Comparison of ENCODE assay signal across 16 cellular contexts in the genomic region with DNA sequence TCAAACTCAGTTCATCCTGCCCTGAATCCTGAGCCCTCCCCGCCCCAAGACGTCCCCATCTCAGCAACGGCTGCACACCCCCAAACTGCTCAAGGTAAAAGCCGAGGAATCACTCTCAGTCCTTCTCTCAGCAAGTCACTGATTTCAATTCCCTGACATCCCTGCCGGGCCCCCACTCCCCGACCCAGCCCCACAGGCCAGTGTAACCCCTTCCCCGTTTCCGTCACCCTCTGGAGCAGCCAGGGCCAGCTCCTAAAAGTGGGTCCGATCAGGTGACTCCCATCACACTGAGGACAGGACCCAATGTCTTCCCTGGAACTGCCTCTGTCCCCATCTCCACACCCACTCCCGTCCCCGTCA. TPM values are rescaled to one million over a fixed set of nuclear protein-coding genes. Genes with fewer than 3 reads are reported as not detected.
DNase-seq lines count a peak whose midpoint lies in the region; ATAC-seq and TF ChIP-seq lines count a peak whose summit lies in the region.
"Had no signal": no experiment of that assay in that cellular context is flagged by ENCODE, and none has a peak within 500 bp of the region (broad histone marks: within the 10 kb centered on the region; RNA-seq: fewer than 3 reads in every experiment).

No MANE protein-coding gene starts in this region.

- ATAC-seq in stimulated activated memory B cell treated with anti-CD40 and anti-IgM and Interleukin-4, amounts not matched to agents 10 μg/mL and 1 μg/mL and 100 μg/mL, for 72 hours = no peak
- ATAC-seq: activated CD4-positive, alpha-beta T cell treated with anti-CD3 and anti-CD28 coated beads for 36 hours; effector memory CD8-positive, alpha-beta T cell; naive thymus-derived CD8-positive, alpha-beta T cell had no signal

- no peaks in the 10 kb centered on the region for H3K4me1 ChIP-seq in MM.1S (ENCODE audit: low read length)
- no peaks in the 10 kb centered on the region for H3K4me1 ChIP-seq in hepatocyte (ENCODE audit: insufficient read depth)
- H3K4me1 ChIP-seq in effector memory CD4-positive, alpha-beta T cell (ENCODE audit: control insufficient read depth, insufficient read depth, low read length, poor library complexity, severe bottlenecking) = no peaks in the 10 kb centered on the region
- H3K4me1 ChIP-seq: breast epithelium had no signal

- H3K4me2 ChIP-seq in MM.1S (ENCODE audit: low read depth, low read length) = peak overlapping the region; percentile 71
- peak overlapping the region; percentile 52 for H3K4me2 ChIP-seq in hepatocyte

- H3K4me1 Mint-ChIP-seq in Calu3 (ENCODE audit: low read depth, unreplicated experiment) (peaks cover 19% of the 10 kb centered on the region), progenitor cell of endocrine pancreas (ENCODE audit: low read depth) (peaks cover 7% of the 10 kb centered on the region)
- H3K4me1 Mint-ChIP-seq in stimulated activated memory B cell treated with anti-CD40 and anti-IgM and Interleukin-4, amounts not matched to agents 10 μg/mL and 1 μg/mL and 100 μg/mL, for 72 hours = peaks cover 8% of the 10 kb centered on the region
- H3K4me1 Mint-ChIP-seq: activated CD4-positive, alpha-beta T cell treated with anti-CD3 and anti-CD28 coated beads for 36 hours had no signal

- no peaks in the 10 kb centered on the region for H3K9me3 ChIP-seq in MM.1S (replicated peaks; ENCODE audit: insufficient read depth, low read length)
- H3K9me3 ChIP-seq in hepatocyte (ENCODE audit: low read depth) = no peaks in the 10 kb centered on the region
- no peaks in the 10 kb centered on the region for H3K9me3 ChIP-seq in effector memory CD4-positive, alpha-beta T cell (ENCODE audit: control insufficient read depth, low read length)
- H3K9me3 ChIP-seq: breast epithelium had no signal

- H3K9ac ChIP-seq in MM.1S (ENCODE audit: low read length) = no peak overlapping the region

- no peak overlapping the region for H3K4me3 Mint-ChIP-seq in Calu3 (ENCODE audit: low read depth, unreplicated experiment)
- H3K4me3 Mint-ChIP-seq in progenitor cell of endocrine pancreas (ENCODE audit: low read depth) = peak overlapping the region; percentile 12
- H3K4me3 Mint-ChIP-seq in stimulated activated memory B cell treated with anti-CD40 and anti-IgM and Interleukin-4, amounts not matched to agents 10 μg/mL and 1 μg/mL and 100 μg/mL, for 72 hours = no peak overlapping the region
- H3K4me3 Mint-ChIP-seq: activated CD4-positive, alpha-beta T cell treated with anti-CD3 and anti-CD28 coated beads for 36 hours; effector memory CD8-positive, alpha-beta T cell; naive thymus-derived CD8-positive, alpha-beta T cell had no signal

- H3K27ac ChIP-seq in MM.1S (ENCODE audit: low read length) (no peak overlapping the region), hepatocyte (no peak overlapping the region)
- no peak overlapping the region for H3K27ac ChIP-seq in effector memory CD4-positive, alpha-beta T cell (ENCODE audit: insufficient read depth, low read length, poor library complexity, severe bottlenecking)

- H3K27me3 Mint-ChIP-seq in Calu3 (ENCODE audit: unreplicated experiment) (no peaks in the 10 kb centered on the region), progenitor cell of endocrine pancreas (peaks cover 11% of the 10 kb centered on the region)
- peaks cover 39% of the 10 kb centered on the region for H3K27me3 Mint-ChIP-seq in stimulated activated memory B cell treated with anti-CD40 and anti-IgM and Interleukin-4, amounts not matched to agents 10 μg/mL and 1 μg/mL and 100 μg/mL, for 72 hours

- H3K9me3 Mint-ChIP-seq in Calu3 (ENCODE audit: low read depth, unreplicated experiment) (no peaks in the 10 kb centered on the region), progenitor cell of endocrine pancreas (ENCODE audit: low read depth) (no peaks in the 10 kb centered on the region)
- H3K9me3 Mint-ChIP-seq in stimulated activated memory B cell treated with anti-CD40 and anti-IgM and Interleukin-4, amounts not matched to agents 10 μg/mL and 1 μg/mL and 100 μg/mL, for 72 hours = no peaks in the 10 kb centered on the region
- H3K9me3 Mint-ChIP-seq: effector memory CD8-positive, alpha-beta T cell; naive thymus-derived CD8-positive, alpha-beta T cell had no signal

- H3K4me3 ChIP-seq in MM.1S (ENCODE audit: low read length) (0 out of 2 replicates have a peak overlapping the region, but pooled peaks have one; percentile 34), hepatocyte (no peak overlapping the region)
- H3K4me3 ChIP-seq in effector memory CD4-positive, alpha-beta T cell (ENCODE audit: insufficient read depth, low read depth, low read length, poor library complexity, severe bottlenecking) = no peak overlapping the region

- 89% methylated on average over 11 of the region's 11 CpGs for WGBS in hepatocyte (ENCODE audit: low lambda C conversion rate, missing lambda C conversion rate)

- H3K27me3 ChIP-seq in MM.1S (replicated peaks; ENCODE audit: insufficient read depth, low read length) (no peaks in the 10 kb centered on the region), hepatocyte (no peaks in the 10 kb centered on the region)
- H3K27me3 ChIP-seq in effector memory CD4-positive, alpha-beta T cell (replicated peaks; ENCODE audit: control insufficient read depth, insufficient read depth, low read length, poor library complexity, severe bottlenecking) = peaks cover 8% of the 10 kb centered on the region
- H3K27me3 ChIP-seq: breast epithelium had no signal

- DNase-seq in Calu3 (no peak), MM.1S (no peak), hepatocyte (ENCODE audit: low spot score) (no peak), progenitor cell of endocrine pancreas (ENCODE audit: low spot score, unreplicated experiment) (no peak), OCI-M2 (lab: John Stamatoyannopoulos, UW; ENCODE audit: unreplicated experiment) (no peak)
- DNase-seq in central memory CD4-positive, alpha-beta T cell = no peak
- DNase-seq in effector memory CD4-positive, alpha-beta T cell = no peak
- DNase-seq: activated CD4-positive, alpha-beta T cell treated with anti-CD3 and anti-CD28 coated beads for 36 hours; activated naive CD4-positive, alpha-beta T cell treated with anti-CD3 and anti-CD28 coated beads, Interleukin-2, amount 50 U/mL, for 16 hours; effector memory CD8-positive, alpha-beta T cell; GF-D8; GOT3; naive thymus-derived CD8-positive, alpha-beta T cell; T1000 had no signal

- H3F3A ChIP-seq in MM.1S (ENCODE audit: insufficient read depth, low read length) = no peaks in the 10 kb centered on the region

- CTCF ChIA-PET in Calu3 (lab: Charles Lee) = interaction anchor here (0.9 kb wide), 1 partner anchor 361 kb away, joined by 3 read pairs; a partner anchor contains a TSS

- peak overlapping the region; percentile 16 for H3K27ac Mint-ChIP-seq in Calu3 (ENCODE audit: unreplicated experiment)
- peak overlapping the region; percentile 29 for H3K27ac Mint-ChIP-seq in progenitor cell of endocrine pancreas
- no peak overlapping the region for H3K27ac Mint-ChIP-seq in stimulated activated memory B cell treated with anti-CD40 and anti-IgM and Interleukin-4, amounts not matched to agents 10 μg/mL and 1 μg/mL and 100 μg/mL, for 72 hours
- H3K27ac Mint-ChIP-seq: activated CD4-positive, alpha-beta T cell treated with anti-CD3 and anti-CD28 coated beads for 36 hours; effector memory CD8-positive, alpha-beta T cell; naive thymus-derived CD8-positive, alpha-beta T cell had no signal

- BruUV-seq in Calu3 (replicated peaks; lab: Mats Ljungman, UMichigan) = no TSS peak

- intact Hi-C loops in Calu3 (cut with micrococcal nuclease; ENCODE audit: unreplicated experiment) = no loop called here

- no peak for TF ChIP-seq CTCF in Calu3 (IDR thresholded peaks at IDR 0.05; ENCODE audit: unreplicated experiment)
- TF ChIP-seq CTCF in MM.1S (IDR thresholded peaks at IDR 0.05; ENCODE audit: low read length) = no peak
- no peak for TF ChIP-seq CTCF in hepatocyte (IDR thresholded peaks at IDR 0.05; ENCODE audit: poor library complexity)
- no peak for TF ChIP-seq CTCF in progenitor cell of endocrine pancreas (IDR thresholded peaks at IDR 0.05; ENCODE audit: unreplicated experiment)

- H3K9me2 ChIP-seq in MM.1S (replicated peaks; ENCODE audit: insufficient read depth, low read length) = no peaks in the 10 kb centered on the region
- no peaks in the 10 kb centered on the region for H3K9me2 ChIP-seq in hepatocyte (replicated peaks; ENCODE audit: insufficient read depth)

- H3K36me3 Mint-ChIP-seq in Calu3 (ENCODE audit: insufficient read depth, unreplicated experiment) (peaks cover 9% of the 10 kb centered on the region), progenitor cell of endocrine pancreas (ENCODE audit: insufficient read depth) (no peaks in the 10 kb centered on the region)
- no peaks in the 10 kb centered on the region for H3K36me3 Mint-ChIP-seq in stimulated activated memory B cell treated with anti-CD40 and anti-IgM and Interleukin-4, amounts not matched to agents 10 μg/mL and 1 μg/mL and 100 μg/mL, for 72 hours
- H3K36me3 Mint-ChIP-seq: naive thymus-derived CD8-positive, alpha-beta T cell had no signal

- H3K36me3 ChIP-seq in MM.1S (replicated peaks; ENCODE audit: insufficient read depth, low read length) (no peaks in the 10 kb centered on the region), hepatocyte (replicated peaks; ENCODE audit: insufficient read depth, low read depth) (no peaks in the 10 kb centered on the region)
- no peaks in the 10 kb centered on the region for H3K36me3 ChIP-seq in effector memory CD4-positive, alpha-beta T cell (ENCODE audit: control insufficient read depth, insufficient read depth, low read length)
- H3K36me3 ChIP-seq: breast epithelium had no signal

- peak overlapping the region; percentile 82 for H2AFZ ChIP-seq in MM.1S (ENCODE audit: low read length)
- no peak overlapping the region for H2AFZ ChIP-seq in hepatocyte

- H3K79me2 ChIP-seq in MM.1S (ENCODE audit: low read length) (no peaks in the 10 kb centered on the region), hepatocyte (no peaks in the 10 kb centered on the region)

- H4K20me1 ChIP-seq in MM.1S (ENCODE audit: insufficient read depth, low read length) = no peaks in the 10 kb centered on the region
- no peaks in the 10 kb centered on the region for H4K20me1 ChIP-seq in hepatocyte (ENCODE audit: insufficient read depth, poor library complexity, severe bottlenecking)

RNA-seq across cellular contexts. Expression of a gene that starts 20.5 kb away (rescaled TPM):
- total RNA-seq in Calu3 (2022) = 4.3 and 5.0 TPM in 2 replicates
- 1.4 and 2.2 TPM in 2 replicates for total RNA-seq in hepatocyte
- 5.9 and 7.5 TPM in 2 replicates for polyA plus RNA-seq in hepatocyte
- 1.8 and 2.8 TPM in 2 replicates for total RNA-seq in progenitor cell of endocrine pancreas
- polyA plus RNA-seq: naive thymus-derived CD8-positive, alpha-beta T cell had no signal
